ENCODE assay signal across 16 cellular contexts in the genomic region with DNA sequence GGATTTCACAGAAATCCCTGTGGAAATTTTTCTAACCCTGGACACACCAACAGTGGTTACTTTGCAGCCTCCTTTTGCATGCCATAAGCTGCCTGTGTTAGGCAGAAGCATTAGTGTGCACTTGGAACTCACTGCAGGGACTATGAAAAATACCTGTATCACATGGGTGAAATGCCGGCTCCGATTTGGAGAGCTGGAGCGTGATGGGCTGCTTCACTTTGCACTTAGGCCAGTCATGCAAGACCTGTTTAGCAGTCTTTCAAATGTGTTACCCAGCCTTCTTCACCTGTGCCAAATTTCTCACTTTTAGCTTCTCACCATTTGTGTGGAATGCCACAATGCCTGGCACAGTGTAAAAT. TPM values are rescaled to one million over a fixed set of nuclear protein-coding genes. Genes with fewer than 3 reads are reported as not detected.
A peak's percentile ranks its signal among the peaks of the same experiment; 100 is the strongest.
DNase-seq lines count a peak whose midpoint lies in the region; ATAC-seq and TF ChIP-seq lines count a peak whose summit lies in the region.
"Had no signal": no experiment of that assay in that cellular context is flagged by ENCODE, and none has a peak within 500 bp of the region (broad histone marks: within the 10 kb centered on the region; RNA-seq: fewer than 3 reads in every experiment).

No MANE protein-coding gene starts in this region.

- peaks cover 28% of the 10 kb centered on the region for H3K36me3 Mint-ChIP-seq in Calu3 (ENCODE audit: insufficient read depth, unreplicated experiment)
- H3K36me3 Mint-ChIP-seq in activated T-helper 17 cell treated with anti-CD3 and anti-CD28 coated beads, Interleukin-2, amount 50 U/mL, for 72 hours (ENCODE audit: low read depth): peaks cover 40% of the 10 kb centered on the region
- peaks cover 6 to 18% (median 16%) of the 10 kb centered on the region in 3 donors for H3K36me3 Mint-ChIP-seq in immature natural killer cell
- H3K36me3 Mint-ChIP-seq in osteocyte (ENCODE audit: unreplicated experiment): peaks cover 26% of the 10 kb centered on the region

- CTCF ChIA-PET in Calu3 (lab: Charles Lee): interaction anchor here (1.0 kb wide), 1 partner anchor 9 kb away, joined by 3 read pairs; no protein-coding TSS in a partner anchor

- BruUV-seq in Calu3 (replicated peaks; lab: Mats Ljungman, UMichigan): no TSS peak

- no peak for ATAC-seq in activated T-helper 17 cell treated with anti-CD3 and anti-CD28 coated beads, Interleukin-2, amount 50 U/mL, for 72 hours (replicated peaks)
- ATAC-seq in psoas muscle: no peak
- ATAC-seq: activated CD8-positive, alpha-beta T cell treated with anti-CD3 and anti-CD28 coated beads, Interleukin-2, amount 10 ng/mL, durations not matched to agents 7 days and 5 days; left colon had no signal

- H3K4me1 Mint-ChIP-seq in Calu3 (ENCODE audit: low read depth, unreplicated experiment): peaks cover 64% of the 10 kb centered on the region
- H3K4me1 Mint-ChIP-seq in activated T-helper 17 cell treated with anti-CD3 and anti-CD28 coated beads, Interleukin-2, amount 50 U/mL, for 72 hours: peaks cover 20% of the 10 kb centered on the region
- H3K4me1 Mint-ChIP-seq in immature natural killer cell: peaks cover 59 to 95% of the 10 kb centered on the region in 2 donors
- H3K4me1 Mint-ChIP-seq in osteocyte (ENCODE audit: unreplicated experiment): peaks cover 40% of the 10 kb centered on the region

- peaks cover 81% of the 10 kb centered on the region for H3K4me1 ChIP-seq in psoas muscle

- H3K27ac Mint-ChIP-seq in Calu3 (ENCODE audit: unreplicated experiment): no peak overlapping the region
- peak overlapping the region; percentile 81 for H3K27ac Mint-ChIP-seq in activated T-helper 17 cell treated with anti-CD3 and anti-CD28 coated beads, Interleukin-2, amount 50 U/mL, for 72 hours
- H3K27ac Mint-ChIP-seq in immature natural killer cell: peak overlapping the region in 4 of 6 donors; percentile 40 to 71 (median 66)
- no peak overlapping the region for H3K27ac Mint-ChIP-seq in osteocyte (ENCODE audit: unreplicated experiment)

- H3K9me3 ChIP-seq in psoas muscle: no peaks in the 10 kb centered on the region
- H3K9me3 ChIP-seq: Caco-2, gastroesophageal sphincter, suprapubic skin had no signal

- H3K27ac ChIP-seq in psoas muscle: peak overlapping the region; percentile 63

- DNase-seq in Calu3: no peak
- DNase-seq in immature natural killer cell: no peak
- DNase-seq in psoas muscle: no peak
- DNase-seq in NCI-H1092 treated with DMSO at 0.1 percent for 48 hours (lab: John Stamatoyannopoulos, UW): no peak
- no peak for DNase-seq in osteocyte (ENCODE audit: extremely low spot score, unreplicated experiment)
- DNase-seq in NCI-H2107 (lab: John Stamatoyannopoulos, UW): no peak
- no peak for DNase-seq in NOMO-1 (lab: John Stamatoyannopoulos, UW; ENCODE audit: unreplicated experiment in 2 of 2)
- DNase-seq: activated CD8-positive, alpha-beta T cell treated with anti-CD3 and anti-CD28 coated beads, Interleukin-2, amount 10 ng/mL, durations not matched to agents 7 days and 5 days; amniotic stem cell; Caco-2; NCI-H2171 treated with DMSO at 0.1 percent for 48 hours had no signal

- H3K36me3 ChIP-seq in psoas muscle (ENCODE audit: insufficient read depth in 1 of 2, low read depth in 1 of 2): peaks cover 10 to 22% of the 10 kb centered on the region in 2 donors

- no peaks in the 10 kb centered on the region for H3K27me3 Mint-ChIP-seq in Calu3 (ENCODE audit: unreplicated experiment)
- no peaks in the 10 kb centered on the region for H3K27me3 Mint-ChIP-seq in activated T-helper 17 cell treated with anti-CD3 and anti-CD28 coated beads, Interleukin-2, amount 50 U/mL, for 72 hours
- peaks cover 0 to 2% (median 0%) of the 10 kb centered on the region in 3 donors for H3K27me3 Mint-ChIP-seq in immature natural killer cell (ENCODE audit: low read depth in 3 of 3)
- no peaks in the 10 kb centered on the region for H3K27me3 Mint-ChIP-seq in osteocyte (ENCODE audit: unreplicated experiment)

- 28 to 45% (median 31%) methylated on average over 3 of the region's 3 CpGs for WGBS in psoas muscle, 3 donors

- H3K27me3 ChIP-seq in psoas muscle (ENCODE audit: insufficient read depth in 3 of 3, low read length in 2 of 3): no peaks in the 10 kb centered on the region
- H3K27me3 ChIP-seq: gastroesophageal sphincter, suprapubic skin had no signal

- intact Hi-C loops in Calu3 (cut with micrococcal nuclease; ENCODE audit: unreplicated experiment) (no loop called here), psoas muscle (cut with DNase I) (no loop called here)

- TF ChIP-seq CTCF in Calu3 (IDR thresholded peaks at IDR 0.05; ENCODE audit: unreplicated experiment): no peak
- no peak for TF ChIP-seq CTCF in psoas muscle (IDR thresholded peaks at IDR 0.05)
- no peak for TF ChIP-seq CTCF in osteocyte (IDR thresholded peaks at IDR 0.05)

- peak overlapping the region; percentile 81 for H3K4me3 ChIP-seq in psoas muscle
- H3K4me3 ChIP-seq: gastroesophageal sphincter, suprapubic skin had no signal

- H3K9me3 Mint-ChIP-seq in Calu3 (ENCODE audit: low read depth, unreplicated experiment) (no peaks in the 10 kb centered on the region), immature natural killer cell (no peaks in the 10 kb centered on the region), osteocyte (ENCODE audit: unreplicated experiment) (no peaks in the 10 kb centered on the region)
- no peaks in the 10 kb centered on the region for H3K9me3 Mint-ChIP-seq in activated T-helper 17 cell treated with anti-CD3 and anti-CD28 coated beads, Interleukin-2, amount 50 U/mL, for 72 hours

- H3K4me3 Mint-ChIP-seq in Calu3 (ENCODE audit: low read depth, unreplicated experiment): peak overlapping the region; percentile 39
- peak overlapping the region; percentile 52 for H3K4me3 Mint-ChIP-seq in activated T-helper 17 cell treated with anti-CD3 and anti-CD28 coated beads, Interleukin-2, amount 50 U/mL, for 72 hours
- H3K4me3 Mint-ChIP-seq in immature natural killer cell: peak overlapping the region in 2 of 5 donors; percentile 37 to 76
- no peak overlapping the region for H3K4me3 Mint-ChIP-seq in osteocyte (ENCODE audit: unreplicated experiment)
- H3K4me3 Mint-ChIP-seq: activated CD8-positive, alpha-beta T cell treated with anti-CD3 and anti-CD28 coated beads, Interleukin-2, amount 10 ng/mL, durations not matched to agents 7 days and 5 days had no signal

RNA-seq across cellular contexts. Expression of gene NCOA4, which starts 11.3 kb away (rescaled TPM):
- total RNA-seq in Calu3 (2022): 77.3 and 81.9 TPM in 2 replicates
- 100 to 1,000 TPM in 1 of 2 donors, 10 to 100 TPM in 1; 74.0 to 114 TPM for total RNA-seq in activated T-helper 17 cell treated with anti-CD3 and anti-CD28 coated beads, Interleukin-2, amount 50 U/mL, for 72 hours
- 100 to 1,000 TPM; 188 to 323 (median 196) TPM for polyA plus RNA-seq in immature natural killer cell
- 100 to 1,000 TPM; 129 to 165 (median 142) TPM for total RNA-seq in psoas muscle
- 100 to 1,000 TPM in 1 of 3 donors, 10 to 100 TPM in 2; 63.3 to 131 (median 75.2) TPM for polyA plus RNA-seq in psoas muscle
- total RNA-seq in osteocyte: 106 and 109 TPM in 2 replicates

RNA-seq across cellular contexts. Expression of gene MSMB, which starts 26.9 kb away (rescaled TPM):
- 2.4 and 7.4 TPM in 2 replicates for total RNA-seq in Calu3 (2022)
- total RNA-seq in activated T-helper 17 cell treated with anti-CD3 and anti-CD28 coated beads, Interleukin-2, amount 50 U/mL, for 72 hours: not detected
- polyA plus RNA-seq in immature natural killer cell: not detected
- total RNA-seq in psoas muscle: not detected
- polyA plus RNA-seq in psoas muscle: not detected
- total RNA-seq in osteocyte: not detected in 2 replicates
- total RNA-seq: activated CD8-positive, alpha-beta T cell treated with anti-CD3 and anti-CD28 coated beads, Interleukin-2, amount 10 ng/mL, durations not matched to agents 7 days and 5 days; left colon; M059J had no signal

RNA-seq across cellular contexts. Expression of gene TIMM23, which starts 46.9 kb away (rescaled TPM):
- total RNA-seq in Calu3 (2022) (72.2 and 78.6 TPM in 2 replicates), psoas muscle (100 to 1,000 TPM in 1 of 4 donors, 10 to 100 TPM in 3; 82.9 to 101 (median 90.2) TPM), osteocyte (61.1 and 64.0 TPM in 2 replicates)
- 10 to 100 TPM; 32.0 to 86.0 TPM for total RNA-seq in activated T-helper 17 cell treated with anti-CD3 and anti-CD28 coated beads, Interleukin-2, amount 50 U/mL, for 72 hours
- polyA plus RNA-seq in immature natural killer cell (10 to 100 TPM; 51.5 to 84.7 (median 70.4) TPM), psoas muscle (100 to 1,000 TPM; 118 to 134 (median 122) TPM)

Comparison
In these comparisons a context has a peak if more than half of its experiments do, and no peak if none do; other contexts are left out.
1. H3K27ac Mint-ChIP-seq: peak in activated T-helper 17 cell treated with anti-CD3 and anti-CD28 coated beads, Interleukin-2, amount 50 U/mL, for 72 hours (single experiment) and immature natural killer cell (4 of 6); none in Calu3 (single experiment) and osteocyte (single experiment).